ENCODE assay signal across 11 cellular contexts in the genomic region with DNA sequence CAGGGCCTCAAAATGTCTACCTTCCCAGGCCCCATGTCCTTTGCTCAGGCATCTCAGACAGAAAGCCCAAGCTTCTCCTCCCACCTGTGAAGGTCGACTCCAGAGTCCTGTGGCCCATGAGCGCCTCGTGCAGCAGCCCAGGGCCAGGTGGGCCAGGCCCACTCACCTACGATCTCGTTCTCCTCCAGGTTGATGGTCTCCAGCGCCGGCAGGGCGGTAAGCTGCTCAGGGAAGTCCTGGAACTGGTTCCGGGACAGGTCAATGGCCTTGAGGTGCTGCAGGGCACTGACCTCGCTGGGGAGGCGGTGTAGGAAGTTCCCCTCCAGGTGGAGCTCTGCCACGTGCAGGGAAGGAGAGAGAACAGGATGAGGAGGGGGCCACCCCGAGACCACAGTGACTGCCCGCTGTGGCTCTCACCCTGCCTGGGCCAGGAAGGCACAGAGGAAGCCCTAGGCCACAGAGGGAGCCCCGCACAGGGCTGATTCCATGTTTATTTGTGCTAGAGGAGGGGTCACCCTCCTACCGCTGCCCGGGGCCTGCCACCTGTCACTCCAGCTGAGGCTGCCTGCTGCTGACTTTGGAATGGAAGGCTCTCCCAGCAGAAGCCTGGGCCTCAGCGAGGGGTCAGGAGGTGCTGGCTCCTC. TPM values are rescaled to one million over a fixed set of nuclear protein-coding genes. Genes with fewer than 3 reads are reported as not detected.
DNase-seq lines count a peak whose midpoint lies in the region; ATAC-seq and TF ChIP-seq lines count a peak whose summit lies in the region.
"Had no signal": no experiment of that assay in that cellular context is flagged by ENCODE, and none has a peak within 500 bp of the region (broad histone marks: within the 10 kb centered on the region; RNA-seq: fewer than 3 reads in every experiment).

No MANE protein-coding gene starts in this region.

- H3K27me3 ChIP-seq in GM06990 (replicated peaks; ENCODE audit: control insufficient read depth, insufficient read depth, low read length): no peaks in the 10 kb centered on the region

- TF ChIP-seq CTCF in GM06990 (IDR thresholded peaks at IDR 0.05; ENCODE audit: insufficient read depth, low read length, poor library complexity, severe bottlenecking): peak; percentile 8

- peak; percentile 6 for ATAC-seq in HG03432 (IDR thresholded peaks at IDR 0.05; ENCODE audit: unreplicated experiment)
- ATAC-seq in HG02763 (IDR thresholded peaks at IDR 0.05; ENCODE audit: unreplicated experiment): no peak

- DNase-seq in GM06990 (ENCODE audit: extremely low read depth, insufficient read length): no peak
- DNase-seq in cardiac septum (ENCODE audit: low spot score): peak; percentile 64
- DNase-seq in posterior vena cava (ENCODE audit: low spot score): peak; percentile 69
- DNase-seq in kidney tubule cell (ENCODE audit: low spot score): no peak
- no peak for DNase-seq in posterior cingulate gyrus
- DNase-seq in NCI-H1436 (lab: John Stamatoyannopoulos, UW): no peak
- DNase-seq: activated B cell treated with CpG ODN at 0.5 μM for 24 hours, NCI-H2081 had no signal

- H3K36me3 ChIP-seq in GM06990 (ENCODE audit: control insufficient read depth, insufficient read depth, low read length): no peaks in the 10 kb centered on the region

- intact Hi-C loops in cardiac septum (cut with DNase I): no loop called here
- intact Hi-C loops in posterior vena cava (cut with DNase I): loop anchor here in 1 of 2 donors (5.0 kb wide), 2 partner anchors 217 to 662 kb away; no protein-coding TSS in a partner anchor
- intact Hi-C loops in posterior cingulate gyrus (cut with DNase I): no loop called here

- H3K4me3 ChIP-seq in GM06990 (replicated peaks; ENCODE audit: low read depth, low read length): no peak overlapping the region

RNA-seq across cellular contexts. Expression of gene NPFFR1, which starts 40.0 kb away (rescaled TPM):
- total RNA-seq in cardiac septum (not detected), posterior vena cava (not detected)
- total RNA-seq: activated B cell treated with CpG ODN at 0.5 μM for 24 hours, pulmonary artery endothelial cell had no signal

RNA-seq across cellular contexts. Expression of gene LRRC20, which starts 58.6 kb away (rescaled TPM):
- total RNA-seq in cardiac septum: 46.3 TPM
- 1 to 10 TPM; 3.1 to 3.9 TPM for total RNA-seq in posterior vena cava

Comparison
In these comparisons a context has a peak if more than half of its experiments do, and no peak if none do; other contexts are left out.
1. DNase-seq: peak in cardiac septum (single experiment) and posterior vena cava (single experiment); none in GM06990 (single experiment), kidney tubule cell (single experiment), posterior cingulate gyrus (0 of 10) and NCI-H1436 (single experiment).